Comparison of ENCODE assay signal across 1 cellular context in the genomic region with DNA sequence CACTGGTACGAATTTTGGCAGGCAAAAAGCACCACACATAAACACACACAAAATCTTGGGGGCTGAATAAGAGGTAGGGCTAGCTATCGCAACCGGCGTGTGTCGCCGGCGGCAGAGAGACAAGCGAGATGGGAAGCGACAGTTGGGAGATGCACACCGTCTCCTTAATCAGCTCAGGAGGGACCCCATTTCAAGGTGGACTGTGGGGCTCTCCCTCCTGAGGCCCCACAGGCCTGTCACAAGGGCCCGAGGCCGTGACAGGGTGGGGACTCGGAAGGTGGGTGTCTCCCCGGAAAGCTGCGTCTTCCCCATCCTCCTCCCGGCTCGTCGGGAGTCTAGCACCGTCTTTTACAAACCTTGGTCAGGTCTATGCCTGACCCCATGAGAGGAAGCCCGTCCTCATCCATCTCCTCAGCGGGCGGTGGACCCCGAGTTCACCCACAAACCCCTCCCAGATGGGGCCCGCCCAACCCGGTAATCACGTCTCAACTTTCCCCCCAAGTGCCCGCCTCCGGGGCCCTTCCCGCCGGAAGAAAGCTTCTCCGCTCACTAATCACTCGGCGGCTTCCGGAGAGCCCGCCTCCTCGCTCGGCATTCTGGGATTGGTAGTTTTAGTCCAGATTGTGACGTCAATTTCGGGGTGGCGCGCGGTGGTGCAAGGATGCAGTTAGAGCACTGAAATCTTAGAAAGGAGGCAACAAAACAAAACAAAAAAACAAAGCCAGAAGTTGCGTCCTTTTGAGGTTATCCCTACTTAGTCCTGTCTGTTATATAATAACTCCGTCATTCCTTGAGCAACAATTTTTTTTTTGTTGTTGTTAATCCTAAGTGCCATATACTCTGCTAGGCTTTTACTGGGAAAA.
TF ChIP-seq lines count a peak whose summit lies in the region.

A gene with protein sequence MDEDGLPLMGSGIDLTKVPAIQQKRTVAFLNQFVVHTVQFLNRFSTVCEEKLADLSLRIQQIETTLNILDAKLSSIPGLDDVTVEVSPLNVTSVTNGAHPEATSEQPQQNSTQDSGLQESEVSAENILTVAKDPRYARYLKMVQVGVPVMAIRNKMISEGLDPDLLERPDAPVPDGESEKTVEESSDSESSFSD (minus strand): TSS at position 436 of the 863 bp plus-strand sequence. CDS start 29 bp downstream, at position 407.

TF ChIP-seq in HepG2, 621 proteins besides CTCF, POLR2A, EP300 and RAD21 (continued from another document and continues in another):
- no peak for TF ChIP-seq SP1 (IDR thresholded peaks at IDR 0.05)
- peak; percentile 65; the same call in 1 of the 2 replicates for TF ChIP-seq SP1 (CRISPR knock-in tag; IDR thresholded peaks at IDR 0.05)
- TF ChIP-seq ZSCAN30 (CRISPR knock-in tag; IDR thresholded peaks at IDR 0.05), result no peak
- TF ChIP-seq, protein P1, sequence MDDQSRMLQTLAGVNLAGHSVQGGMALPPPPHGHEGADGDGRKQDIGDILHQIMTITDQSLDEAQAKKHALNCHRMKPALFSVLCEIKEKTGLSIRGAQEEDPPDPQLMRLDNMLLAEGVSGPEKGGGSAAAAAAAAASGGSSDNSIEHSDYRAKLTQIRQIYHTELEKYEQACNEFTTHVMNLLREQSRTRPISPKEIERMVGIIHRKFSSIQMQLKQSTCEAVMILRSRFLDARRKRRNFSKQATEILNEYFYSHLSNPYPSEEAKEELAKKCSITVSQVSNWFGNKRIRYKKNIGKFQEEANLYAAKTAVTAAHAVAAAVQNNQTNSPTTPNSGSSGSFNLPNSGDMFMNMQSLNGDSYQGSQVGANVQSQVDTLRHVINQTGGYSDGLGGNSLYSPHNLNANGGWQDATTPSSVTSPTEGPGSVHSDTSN (CRISPR knock-in tag; IDR thresholded peaks at IDR 0.05; ENCODE audit: borderline replicate concordance), result 0 out of 2 replicates have a peak, but pooled peaks have one; percentile 17
- TF ChIP-seq ZNF558 (CRISPR knock-in tag; IDR thresholded peaks at IDR 0.05; ENCODE audit: borderline replicate concordance), result no peak
- peak; percentile 15 for TF ChIP-seq XRCC5 (optimal IDR thresholded peaks at IDR 0.05; ENCODE audit: low read length)
- no peak for TF ChIP-seq SRSF4 (IDR thresholded peaks at IDR 0.05; ENCODE audit: low read depth, low read length, poor library complexity, severe bottlenecking)
- TF ChIP-seq ZNF292 (CRISPR knock-in tag; IDR thresholded peaks at IDR 0.05; ENCODE audit: borderline replicate concordance, low read depth), result no peak
- TF ChIP-seq TARDBP (CRISPR knock-in tag; IDR thresholded peaks at IDR 0.05), result no peak; the same call in 1 of the 2 replicates
- no peak for TF ChIP-seq HOXA9 (CRISPR knock-in tag; IDR thresholded peaks at IDR 0.05; ENCODE audit: borderline replicate concordance)
- TF ChIP-seq YY1 (IDR thresholded peaks at IDR 0.05; ENCODE audit: insufficient read depth, insufficient replicate concordance, low read depth, low read length), result peak; percentile 61
- TF ChIP-seq ZNF101 (CRISPR knock-in tag; IDR thresholded peaks at IDR 0.05; ENCODE audit: borderline replicate concordance, low read depth), result no peak
- TF ChIP-seq ZNF441 (CRISPR knock-in tag; IDR thresholded peaks at IDR 0.05; ENCODE audit: borderline replicate concordance), result no peak
- no peak for TF ChIP-seq ZEB1 (IDR thresholded peaks at IDR 0.05; ENCODE audit: insufficient replicate concordance, low read depth)
- TF ChIP-seq, protein P2, sequence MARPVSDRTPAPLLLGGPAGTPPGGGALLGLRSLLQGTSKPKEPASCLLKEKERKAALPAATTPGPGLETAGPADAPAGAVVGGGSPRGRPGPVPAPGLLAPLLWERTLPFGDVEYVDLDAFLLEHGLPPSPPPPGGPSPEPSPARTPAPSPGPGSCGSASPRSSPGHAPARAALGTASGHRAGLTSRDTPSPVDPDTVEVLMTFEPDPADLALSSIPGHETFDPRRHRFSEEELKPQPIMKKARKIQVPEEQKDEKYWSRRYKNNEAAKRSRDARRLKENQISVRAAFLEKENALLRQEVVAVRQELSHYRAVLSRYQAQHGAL (CRISPR knock-in tag; IDR thresholded peaks at IDR 0.05; ENCODE audit: not compliant biosample characterization), result no peak
- TF ChIP-seq ZBTB20 (CRISPR knock-in tag; IDR thresholded peaks at IDR 0.05; ENCODE audit: borderline replicate concordance, low read depth), result peak; percentile 19; the same call in 1 of the 2 replicates
- TF ChIP-seq, protein P3, sequence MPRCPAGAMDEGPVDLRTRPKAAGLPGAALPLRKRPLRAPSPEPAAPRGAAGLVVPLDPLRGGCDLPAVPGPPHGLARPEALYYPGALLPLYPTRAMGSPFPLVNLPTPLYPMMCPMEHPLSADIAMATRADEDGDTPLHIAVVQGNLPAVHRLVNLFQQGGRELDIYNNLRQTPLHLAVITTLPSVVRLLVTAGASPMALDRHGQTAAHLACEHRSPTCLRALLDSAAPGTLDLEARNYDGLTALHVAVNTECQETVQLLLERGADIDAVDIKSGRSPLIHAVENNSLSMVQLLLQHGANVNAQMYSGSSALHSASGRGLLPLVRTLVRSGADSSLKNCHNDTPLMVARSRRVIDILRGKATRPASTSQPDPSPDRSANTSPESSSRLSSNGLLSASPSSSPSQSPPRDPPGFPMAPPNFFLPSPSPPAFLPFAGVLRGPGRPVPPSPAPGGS (CRISPR knock-in tag; IDR thresholded peaks at IDR 0.05), result no peak
- TF ChIP-seq MXI1 (IDR thresholded peaks at IDR 0.05; ENCODE audit: borderline replicate concordance, low read depth, low read length), result peak; percentile 25; the same call in 1 of the 3 replicates
- TF ChIP-seq ZNF562 (CRISPR knock-in tag; IDR thresholded peaks at IDR 0.05; ENCODE audit: borderline replicate concordance), result no peak
- TF ChIP-seq ZNF556 (CRISPR knock-in tag; IDR thresholded peaks at IDR 0.05; ENCODE audit: borderline replicate concordance), result no peak
- TF ChIP-seq KLF16 (CRISPR knock-in tag; IDR thresholded peaks at IDR 0.05), result no peak
- TF ChIP-seq, protein P4, sequence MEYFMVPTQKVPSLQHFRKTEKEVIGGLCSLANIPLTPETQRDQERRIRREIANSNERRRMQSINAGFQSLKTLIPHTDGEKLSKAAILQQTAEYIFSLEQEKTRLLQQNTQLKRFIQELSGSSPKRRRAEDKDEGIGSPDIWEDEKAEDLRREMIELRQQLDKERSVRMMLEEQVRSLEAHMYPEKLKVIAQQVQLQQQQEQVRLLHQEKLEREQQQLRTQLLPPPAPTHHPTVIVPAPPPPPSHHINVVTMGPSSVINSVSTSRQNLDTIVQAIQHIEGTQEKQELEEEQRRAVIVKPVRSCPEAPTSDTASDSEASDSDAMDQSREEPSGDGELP (IDR thresholded peaks at IDR 0.05; ENCODE audit: borderline replicate concordance, low read depth), result no peak
- no peak for TF ChIP-seq ZNF790 (CRISPR knock-in tag; IDR thresholded peaks at IDR 0.05; ENCODE audit: borderline replicate concordance)
- TF ChIP-seq, protein P5, sequence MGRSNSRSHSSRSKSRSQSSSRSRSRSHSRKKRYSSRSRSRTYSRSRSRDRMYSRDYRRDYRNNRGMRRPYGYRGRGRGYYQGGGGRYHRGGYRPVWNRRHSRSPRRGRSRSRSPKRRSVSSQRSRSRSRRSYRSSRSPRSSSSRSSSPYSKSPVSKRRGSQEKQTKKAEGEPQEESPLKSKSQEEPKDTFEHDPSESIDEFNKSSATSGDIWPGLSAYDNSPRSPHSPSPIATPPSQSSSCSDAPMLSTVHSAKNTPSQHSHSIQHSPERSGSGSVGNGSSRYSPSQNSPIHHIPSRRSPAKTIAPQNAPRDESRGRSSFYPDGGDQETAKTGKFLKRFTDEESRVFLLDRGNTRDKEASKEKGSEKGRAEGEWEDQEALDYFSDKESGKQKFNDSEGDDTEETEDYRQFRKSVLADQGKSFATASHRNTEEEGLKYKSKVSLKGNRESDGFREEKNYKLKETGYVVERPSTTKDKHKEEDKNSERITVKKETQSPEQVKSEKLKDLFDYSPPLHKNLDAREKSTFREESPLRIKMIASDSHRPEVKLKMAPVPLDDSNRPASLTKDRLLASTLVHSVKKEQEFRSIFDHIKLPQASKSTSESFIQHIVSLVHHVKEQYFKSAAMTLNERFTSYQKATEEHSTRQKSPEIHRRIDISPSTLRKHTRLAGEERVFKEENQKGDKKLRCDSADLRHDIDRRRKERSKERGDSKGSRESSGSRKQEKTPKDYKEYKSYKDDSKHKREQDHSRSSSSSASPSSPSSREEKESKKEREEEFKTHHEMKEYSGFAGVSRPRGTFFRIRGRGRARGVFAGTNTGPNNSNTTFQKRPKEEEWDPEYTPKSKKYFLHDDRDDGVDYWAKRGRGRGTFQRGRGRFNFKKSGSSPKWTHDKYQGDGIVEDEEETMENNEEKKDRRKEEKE (IDR thresholded peaks at IDR 0.05), result no peak
- TF ChIP-seq, protein P6, sequence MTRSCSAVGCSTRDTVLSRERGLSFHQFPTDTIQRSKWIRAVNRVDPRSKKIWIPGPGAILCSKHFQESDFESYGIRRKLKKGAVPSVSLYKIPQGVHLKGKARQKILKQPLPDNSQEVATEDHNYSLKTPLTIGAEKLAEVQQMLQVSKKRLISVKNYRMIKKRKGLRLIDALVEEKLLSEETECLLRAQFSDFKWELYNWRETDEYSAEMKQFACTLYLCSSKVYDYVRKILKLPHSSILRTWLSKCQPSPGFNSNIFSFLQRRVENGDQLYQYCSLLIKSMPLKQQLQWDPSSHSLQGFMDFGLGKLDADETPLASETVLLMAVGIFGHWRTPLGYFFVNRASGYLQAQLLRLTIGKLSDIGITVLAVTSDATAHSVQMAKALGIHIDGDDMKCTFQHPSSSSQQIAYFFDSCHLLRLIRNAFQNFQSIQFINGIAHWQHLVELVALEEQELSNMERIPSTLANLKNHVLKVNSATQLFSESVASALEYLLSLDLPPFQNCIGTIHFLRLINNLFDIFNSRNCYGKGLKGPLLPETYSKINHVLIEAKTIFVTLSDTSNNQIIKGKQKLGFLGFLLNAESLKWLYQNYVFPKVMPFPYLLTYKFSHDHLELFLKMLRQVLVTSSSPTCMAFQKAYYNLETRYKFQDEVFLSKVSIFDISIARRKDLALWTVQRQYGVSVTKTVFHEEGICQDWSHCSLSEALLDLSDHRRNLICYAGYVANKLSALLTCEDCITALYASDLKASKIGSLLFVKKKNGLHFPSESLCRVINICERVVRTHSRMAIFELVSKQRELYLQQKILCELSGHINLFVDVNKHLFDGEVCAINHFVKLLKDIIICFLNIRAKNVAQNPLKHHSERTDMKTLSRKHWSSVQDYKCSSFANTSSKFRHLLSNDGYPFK (CRISPR knock-in tag; IDR thresholded peaks at IDR 0.05; ENCODE audit: borderline replicate concordance), result 0 out of 2 replicates have a peak, but pooled peaks have one; percentile 18
- no peak for TF ChIP-seq NR3C1 (CRISPR knock-in tag; IDR thresholded peaks at IDR 0.05)
- TF ChIP-seq ZNF296 (CRISPR knock-in tag; conservative IDR thresholded peaks at IDR 0.05), result no peak
- TF ChIP-seq ZBTB3 (CRISPR knock-in tag; IDR thresholded peaks at IDR 0.05; ENCODE audit: borderline replicate concordance, low read depth), result no peak
- TF ChIP-seq FOSL1 (CRISPR knock-in tag; IDR thresholded peaks at IDR 0.05; ENCODE audit: borderline replicate concordance), result no peak
- TF ChIP-seq TAF1 (CRISPR knock-in tag; IDR thresholded peaks at IDR 0.05), result peak; percentile 65; the same call in 1 of the 2 replicates
- TF ChIP-seq, protein P7, sequence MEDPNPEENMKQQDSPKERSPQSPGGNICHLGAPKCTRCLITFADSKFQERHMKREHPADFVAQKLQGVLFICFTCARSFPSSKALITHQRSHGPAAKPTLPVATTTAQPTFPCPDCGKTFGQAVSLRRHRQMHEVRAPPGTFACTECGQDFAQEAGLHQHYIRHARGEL (CRISPR knock-in tag; IDR thresholded peaks at IDR 0.05), result no peak
- TF ChIP-seq, protein P8, sequence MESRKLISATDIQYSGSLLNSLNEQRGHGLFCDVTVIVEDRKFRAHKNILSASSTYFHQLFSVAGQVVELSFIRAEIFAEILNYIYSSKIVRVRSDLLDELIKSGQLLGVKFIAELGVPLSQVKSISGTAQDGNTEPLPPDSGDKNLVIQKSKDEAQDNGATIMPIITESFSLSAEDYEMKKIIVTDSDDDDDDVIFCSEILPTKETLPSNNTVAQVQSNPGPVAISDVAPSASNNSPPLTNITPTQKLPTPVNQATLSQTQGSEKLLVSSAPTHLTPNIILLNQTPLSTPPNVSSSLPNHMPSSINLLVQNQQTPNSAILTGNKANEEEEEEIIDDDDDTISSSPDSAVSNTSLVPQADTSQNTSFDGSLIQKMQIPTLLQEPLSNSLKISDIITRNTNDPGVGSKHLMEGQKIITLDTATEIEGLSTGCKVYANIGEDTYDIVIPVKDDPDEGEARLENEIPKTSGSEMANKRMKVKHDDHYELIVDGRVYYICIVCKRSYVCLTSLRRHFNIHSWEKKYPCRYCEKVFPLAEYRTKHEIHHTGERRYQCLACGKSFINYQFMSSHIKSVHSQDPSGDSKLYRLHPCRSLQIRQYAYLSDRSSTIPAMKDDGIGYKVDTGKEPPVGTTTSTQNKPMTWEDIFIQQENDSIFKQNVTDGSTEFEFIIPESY (CRISPR knock-in tag; IDR thresholded peaks at IDR 0.05), result no peak
- TF ChIP-seq ZIK1 (CRISPR knock-in tag; IDR thresholded peaks at IDR 0.05; ENCODE audit: borderline replicate concordance, low read depth), result no peak
- TF ChIP-seq, protein P9, sequence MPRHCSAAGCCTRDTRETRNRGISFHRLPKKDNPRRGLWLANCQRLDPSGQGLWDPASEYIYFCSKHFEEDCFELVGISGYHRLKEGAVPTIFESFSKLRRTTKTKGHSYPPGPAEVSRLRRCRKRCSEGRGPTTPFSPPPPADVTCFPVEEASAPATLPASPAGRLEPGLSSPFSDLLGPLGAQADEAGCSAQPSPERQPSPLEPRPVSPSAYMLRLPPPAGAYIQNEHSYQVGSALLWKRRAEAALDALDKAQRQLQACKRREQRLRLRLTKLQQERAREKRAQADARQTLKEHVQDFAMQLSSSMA (CRISPR knock-in tag; IDR thresholded peaks at IDR 0.05), result no peak
- TF ChIP-seq GZF1 (CRISPR knock-in tag; IDR thresholded peaks at IDR 0.05), result no peak
- peak; percentile 39; the same call in 1 of the 2 replicates for TF ChIP-seq ZSCAN12 (CRISPR knock-in tag; IDR thresholded peaks at IDR 0.05)
- TF ChIP-seq, protein P10, sequence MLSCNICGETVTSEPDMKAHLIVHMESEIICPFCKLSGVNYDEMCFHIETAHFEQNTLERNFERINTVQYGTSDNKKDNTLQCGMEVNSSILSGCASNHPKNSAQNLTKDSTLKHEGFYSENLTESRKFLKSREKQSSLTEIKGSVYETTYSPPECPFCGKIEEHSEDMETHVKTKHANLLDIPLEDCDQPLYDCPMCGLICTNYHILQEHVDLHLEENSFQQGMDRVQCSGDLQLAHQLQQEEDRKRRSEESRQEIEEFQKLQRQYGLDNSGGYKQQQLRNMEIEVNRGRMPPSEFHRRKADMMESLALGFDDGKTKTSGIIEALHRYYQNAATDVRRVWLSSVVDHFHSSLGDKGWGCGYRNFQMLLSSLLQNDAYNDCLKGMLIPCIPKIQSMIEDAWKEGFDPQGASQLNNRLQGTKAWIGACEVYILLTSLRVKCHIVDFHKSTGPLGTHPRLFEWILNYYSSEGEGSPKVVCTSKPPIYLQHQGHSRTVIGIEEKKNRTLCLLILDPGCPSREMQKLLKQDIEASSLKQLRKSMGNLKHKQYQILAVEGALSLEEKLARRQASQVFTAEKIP (CRISPR knock-in tag; IDR thresholded peaks at IDR 0.05; ENCODE audit: borderline replicate concordance), result no peak
- TF ChIP-seq SP2 (CRISPR knock-in tag; IDR thresholded peaks at IDR 0.05), result peak; percentile 85
- no peak for TF ChIP-seq ZNF12 (CRISPR knock-in tag; IDR thresholded peaks at IDR 0.05)
- peak; percentile 58 for TF ChIP-seq SRSF1 (optimal IDR thresholded peaks at IDR 0.05; ENCODE audit: low read depth, low read length)
- TF ChIP-seq FOSL2 (CRISPR knock-in tag; IDR thresholded peaks at IDR 0.05), result no peak
- no peak for TF ChIP-seq ZNF670 (CRISPR knock-in tag; IDR thresholded peaks at IDR 0.05; ENCODE audit: borderline replicate concordance)
- no peak for TF ChIP-seq ZSCAN21 (CRISPR knock-in tag; IDR thresholded peaks at IDR 0.05; ENCODE audit: borderline replicate concordance)
- TF ChIP-seq CHD4 (IDR thresholded peaks at IDR 0.05; ENCODE audit: borderline replicate concordance, low read length), result no peak
